Comparison of ENCODE assay signal across 8 cellular contexts in genomic region chr7:148447221-148447845, GRCh38.
DNase-seq lines count a peak whose midpoint lies in the region; ATAC-seq and TF ChIP-seq lines count a peak whose summit lies in the region.
"Had no signal": no experiment of that assay in that cellular context is flagged by ENCODE, and none has a peak within 500 bp of the region (broad histone marks: within the 10 kb centered on the region; RNA-seq: fewer than 3 reads in every experiment).

No MANE protein-coding gene starts in this region.

- H3F3A ChIP-seq in smooth muscle cell (ENCODE audit: low read depth) = no peaks in the 10 kb centered on the region

- DNase-seq in smooth muscle cell (lab: John Stamatoyannopoulos, UW; ENCODE audit: unreplicated experiment) (no peak), left lung (no peak), retina (no peak)
- no peak for DNase-seq in activated T-cell treated with anti-CD3 and anti-CD28 coated beads, Interleukin-2, amount 50 U/mL, for 4 hours
- DNase-seq: WERI-Rb-1 had no signal

- H3K27me3 ChIP-seq in smooth muscle cell (ENCODE audit: low read depth) (no peaks in the 10 kb centered on the region), left lung (no peaks in the 10 kb centered on the region)

- no peaks in the 10 kb centered on the region for H3K9me3 Mint-ChIP-seq in activated T-cell treated with anti-CD3 and anti-CD28 coated beads, Interleukin-2, amount 50 U/mL, for 4 hours

- no peaks in the 10 kb centered on the region for H3K79me2 ChIP-seq in smooth muscle cell (ENCODE audit: low read depth)

- H3K4me1 Mint-ChIP-seq in activated T-cell treated with anti-CD3 and anti-CD28 coated beads, Interleukin-2, amount 50 U/mL, for 4 hours (ENCODE audit: low read depth) = no peaks in the 10 kb centered on the region

- no peak overlapping the region for H3K4me3 Mint-ChIP-seq in activated T-cell treated with anti-CD3 and anti-CD28 coated beads, Interleukin-2, amount 50 U/mL, for 4 hours

- no peaks in the 10 kb centered on the region for H3K27me3 Mint-ChIP-seq in activated T-cell treated with anti-CD3 and anti-CD28 coated beads, Interleukin-2, amount 50 U/mL, for 4 hours (ENCODE audit: low read depth)

- H3K27ac ChIP-seq in smooth muscle cell (ENCODE audit: low read depth) (peak overlapping the region; percentile 19), left lung (no peak overlapping the region)
- H3K27ac ChIP-seq: WERI-Rb-1 had no signal

- no peak overlapping the region for H3K9ac ChIP-seq in smooth muscle cell (ENCODE audit: low read depth)

- peak overlapping the region; percentile 26 for H2AFZ ChIP-seq in smooth muscle cell (ENCODE audit: low read depth)

- 49% methylated on average over 4 of the region's 4 CpGs for WGBS in smooth muscle cell (ENCODE audit: low lambda C conversion rate)

- H3K4me3 ChIP-seq in smooth muscle cell (no peak overlapping the region), left lung (no peak overlapping the region)

- ATAC-seq in GM19023 (IDR thresholded peaks at IDR 0.05; ENCODE audit: unreplicated experiment) = peak; percentile 82
- peak; percentile 89 for ATAC-seq in HG02571 (IDR thresholded peaks at IDR 0.05; ENCODE audit: unreplicated experiment)
- ATAC-seq in HG03469 (IDR thresholded peaks at IDR 0.05; ENCODE audit: unreplicated experiment) = peak; percentile 96
- ATAC-seq in left lung = no peak
- ATAC-seq in activated T-cell treated with anti-CD3 and anti-CD28 coated beads, Interleukin-2, amount 50 U/mL, for 4 hours = no peak

- no peak for TF ChIP-seq CTCF in smooth muscle cell (IDR thresholded peaks at IDR 0.05; ENCODE audit: borderline replicate concordance, insufficient read depth, poor library complexity, severe bottlenecking)
- no peak for TF ChIP-seq CTCF in left lung (IDR thresholded peaks at IDR 0.05)

- H3K4me1 ChIP-seq in smooth muscle cell (ENCODE audit: low read depth) (no peaks in the 10 kb centered on the region), left lung (no peaks in the 10 kb centered on the region)

- H3K9me3 ChIP-seq in smooth muscle cell (replicated peaks; ENCODE audit: low read depth) (no peaks in the 10 kb centered on the region), left lung (peaks cover 0 to 17% of the 10 kb centered on the region in 2 donors)

- H3K36me3 ChIP-seq in smooth muscle cell (ENCODE audit: low read depth) (no peaks in the 10 kb centered on the region), left lung (no peaks in the 10 kb centered on the region)
- H3K36me3 ChIP-seq: WERI-Rb-1 had no signal

- intact Hi-C loops in left lung (cut with DNase I) = no loop called here

- no peaks in the 10 kb centered on the region for H3K36me3 Mint-ChIP-seq in activated T-cell treated with anti-CD3 and anti-CD28 coated beads, Interleukin-2, amount 50 U/mL, for 4 hours (ENCODE audit: insufficient read depth)

- H3K4me2 ChIP-seq in smooth muscle cell = no peak overlapping the region

- no peaks in the 10 kb centered on the region for H4K20me1 ChIP-seq in smooth muscle cell (ENCODE audit: low read depth)

Comparison
In these comparisons a context has a peak if more than half of its experiments do, and no peak if none do; other contexts are left out.
1. ATAC-seq: peak in GM19023 (single experiment), HG02571 (single experiment) and HG03469 (single experiment); none in left lung (single experiment) and activated T-cell treated with anti-CD3 and anti-CD28 coated beads, Interleukin-2, amount 50 U/mL, for 4 hours (0 of 2).